Comparison of ENCODE assay signal across 1 cellular context in the genomic region with DNA sequence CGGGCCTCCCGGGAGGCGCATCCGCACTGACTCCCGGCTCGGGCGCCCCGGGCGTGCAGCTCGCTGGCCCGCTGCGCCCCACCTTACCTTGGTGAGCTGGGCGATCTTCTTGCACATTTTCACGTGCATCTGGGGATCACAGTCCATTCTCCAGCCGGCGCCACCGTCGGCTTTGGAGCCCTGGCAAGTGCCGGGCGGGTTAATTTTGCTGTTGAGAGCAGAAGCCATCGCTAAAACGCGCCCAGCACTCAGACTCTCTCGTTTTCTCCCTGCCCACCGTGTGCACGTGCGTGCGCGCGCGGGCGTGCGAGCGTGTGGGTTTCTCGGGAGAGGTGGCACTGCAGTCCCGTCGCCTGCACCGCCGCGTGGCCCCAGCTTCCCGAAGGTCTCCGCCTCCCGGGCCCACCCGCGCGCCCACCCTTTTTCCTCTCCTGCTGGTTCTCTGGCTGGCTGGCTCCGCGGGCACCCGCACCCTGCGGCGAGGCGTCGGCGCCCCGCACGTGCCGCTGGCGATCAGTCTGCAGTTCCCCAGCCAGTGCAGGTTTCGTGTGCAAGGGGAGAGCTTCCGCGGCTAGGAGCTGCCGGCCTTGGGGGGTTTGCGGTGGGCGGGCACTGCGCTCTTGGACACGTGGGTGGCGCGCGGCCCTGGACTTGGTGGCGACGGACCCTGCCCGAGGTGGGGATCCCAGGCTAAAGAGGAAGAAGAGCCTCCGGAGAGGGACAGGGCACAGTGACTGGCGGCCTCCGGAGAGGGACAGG.
A peak's percentile ranks its signal among the peaks of the same experiment; 100 is the strongest.
TF ChIP-seq lines count a peak whose summit lies in the region.

A gene (minus strand): TSS at position 550 of the 759 bp plus-strand sequence. CDS start 322 bp downstream, at position 228.

TF ChIP-seq in H1, 55 proteins besides CTCF, POLR2A, EP300 and RAD21 (continued from another document):
- TF ChIP-seq RNF2 (IDR thresholded peaks at IDR 0.05; ENCODE audit: borderline replicate concordance, low read depth, low read length, missing control alignments, poor library complexity, severe bottlenecking) (peak; percentile 88), SUZ12 (IDR thresholded peaks at IDR 0.05; ENCODE audit: low read length) (peak; percentile 75), SP1 (IDR thresholded peaks at IDR 0.05; ENCODE audit: low read depth, low read length) (no peak), KDM1A (IDR thresholded peaks at IDR 0.05; ENCODE audit: borderline replicate concordance, low read length) (no peak), TEAD4 (IDR thresholded peaks at IDR 0.05; ENCODE audit: low read depth, low read length) (no peak), KDM4A (IDR thresholded peaks at IDR 0.05; ENCODE audit: low read depth, low read length, severe bottlenecking) (peak; percentile 97), EGR1 (IDR thresholded peaks at IDR 0.05; ENCODE audit: borderline replicate concordance, low read depth, low read length) (no peak), RBBP5 (IDR thresholded peaks at IDR 0.05; ENCODE audit: borderline replicate concordance, low read depth, low read length) (peak; percentile 56; the same call in 1 of the 2 replicates), BACH1 (IDR thresholded peaks at IDR 0.05; ENCODE audit: low read length) (no peak), RXRA (IDR thresholded peaks at IDR 0.05; ENCODE audit: insufficient read depth, low read depth, low read length) (no peak), BRCA1 (IDR thresholded peaks at IDR 0.05; ENCODE audit: low read depth, low read length) (no peak), CHD2 (IDR thresholded peaks at IDR 0.05; ENCODE audit: low read length) (no peak), HDAC2 (IDR thresholded peaks at IDR 0.05; ENCODE audit: borderline replicate concordance in 1 of 2, low read depth in 2 of 2, low read length in 2 of 2) (0 out of 4 replicates have a peak, but pooled peaks of 1 of the 2 experiments have one; percentile 14), SAP30 (IDR thresholded peaks at IDR 0.05; ENCODE audit: insufficient read depth, insufficient replicate concordance, low read length) (no peak)
- TF ChIP-seq, protein P1, sequence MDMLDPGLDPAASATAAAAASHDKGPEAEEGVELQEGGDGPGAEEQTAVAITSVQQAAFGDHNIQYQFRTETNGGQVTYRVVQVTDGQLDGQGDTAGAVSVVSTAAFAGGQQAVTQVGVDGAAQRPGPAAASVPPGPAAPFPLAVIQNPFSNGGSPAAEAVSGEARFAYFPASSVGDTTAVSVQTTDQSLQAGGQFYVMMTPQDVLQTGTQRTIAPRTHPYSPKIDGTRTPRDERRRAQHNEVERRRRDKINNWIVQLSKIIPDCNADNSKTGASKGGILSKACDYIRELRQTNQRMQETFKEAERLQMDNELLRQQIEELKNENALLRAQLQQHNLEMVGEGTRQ (IDR thresholded peaks at IDR 0.05; ENCODE audit: low read length) = no peak; the same call in 1 of the 2 replicates
- TF ChIP-seq, protein P2, sequence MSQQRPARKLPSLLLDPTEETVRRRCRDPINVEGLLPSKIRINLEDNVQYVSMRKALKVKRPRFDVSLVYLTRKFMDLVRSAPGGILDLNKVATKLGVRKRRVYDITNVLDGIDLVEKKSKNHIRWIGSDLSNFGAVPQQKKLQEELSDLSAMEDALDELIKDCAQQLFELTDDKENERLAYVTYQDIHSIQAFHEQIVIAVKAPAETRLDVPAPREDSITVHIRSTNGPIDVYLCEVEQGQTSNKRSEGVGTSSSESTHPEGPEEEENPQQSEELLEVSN (IDR thresholded peaks at IDR 0.05) = peak; percentile 97
